In the genomic region with DNA sequence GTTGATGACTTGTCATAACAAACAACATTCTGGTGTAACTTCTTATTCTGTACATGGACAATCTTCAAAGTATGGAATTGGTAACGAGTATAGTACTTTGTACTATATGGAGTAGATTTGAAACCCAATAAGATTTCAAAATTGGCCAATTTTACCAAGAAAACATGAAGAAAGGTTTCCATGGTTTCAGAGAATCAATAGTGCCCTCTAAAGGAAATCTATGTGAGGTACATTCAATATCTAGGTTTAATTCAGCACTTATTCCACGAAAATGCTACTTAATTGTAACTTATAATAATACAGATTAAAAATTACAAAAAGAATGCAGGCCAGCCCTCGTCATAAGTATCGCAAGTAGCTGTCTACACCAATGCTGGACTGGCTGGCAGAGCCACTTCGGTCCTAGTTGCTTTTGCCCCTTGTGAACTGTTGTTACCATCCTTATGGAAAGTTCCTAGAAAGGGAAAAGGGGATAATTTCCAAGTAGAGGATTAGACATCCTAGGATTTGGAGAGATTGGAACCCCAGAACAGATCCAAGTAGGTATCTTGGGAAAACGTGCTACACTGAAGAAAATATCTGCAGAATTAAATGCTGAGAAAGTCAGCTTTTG, we compare ENCODE assay signal across 8 cellular contexts.
DNase-seq lines count a peak whose midpoint lies in the region; ATAC-seq and TF ChIP-seq lines count a peak whose summit lies in the region.

No MANE protein-coding gene starts in this region.

- H3K27ac ChIP-seq in SU-DHL-6 (ENCODE audit: low read depth, low read length) = no peak overlapping the region
- no peak overlapping the region for H3K27ac ChIP-seq in hepatocyte
- no peak overlapping the region for H3K27ac ChIP-seq in caudate nucleus (ENCODE audit: low read depth, low read length)

- H3K36me3 ChIP-seq in SU-DHL-6 (ENCODE audit: low read length) (no peaks in the 10 kb centered on the region), hepatocyte (replicated peaks; ENCODE audit: insufficient read depth, low read depth) (no peaks in the 10 kb centered on the region)

- no peaks in the 10 kb centered on the region for H3K9me3 ChIP-seq in SU-DHL-6 (ENCODE audit: insufficient read depth, low read length)
- no peaks in the 10 kb centered on the region for H3K9me3 ChIP-seq in hepatocyte (ENCODE audit: low read depth)

- TF ChIP-seq CTCF in SU-DHL-6 (IDR thresholded peaks at IDR 0.05; ENCODE audit: insufficient read depth, low read length, poor library complexity, severe bottlenecking) (peak; percentile 12), hepatocyte (IDR thresholded peaks at IDR 0.05; ENCODE audit: poor library complexity) (peak; percentile 66)

- H3K9me2 ChIP-seq in SU-DHL-6 (replicated peaks; ENCODE audit: insufficient read depth, low read length) = no peaks in the 10 kb centered on the region
- no peaks in the 10 kb centered on the region for H3K9me2 ChIP-seq in hepatocyte (replicated peaks; ENCODE audit: insufficient read depth)

- H3K27me3 ChIP-seq in SU-DHL-6 (ENCODE audit: low read length) (0 out of 2 replicates have a peak, but pooled peaks cover 3% of the 10 kb centered on the region), hepatocyte (no peaks in the 10 kb centered on the region)

- DNase-seq in ELR (ENCODE audit: low read depth) = peak; percentile 47
- DNase-seq in hepatocyte (ENCODE audit: low spot score) = peak; percentile 21
- no peak for DNase-seq in caudate nucleus (lab: John Stamatoyannopoulos, UW)
- no peak for DNase-seq in amygdala (lab: John Stamatoyannopoulos, UW)
- no peak for DNase-seq in DMS79 (lab: John Stamatoyannopoulos, UW)

- H3K4me2 ChIP-seq in SU-DHL-6 (ENCODE audit: low read depth, low read length, poor library complexity, severe bottlenecking) = no peak overlapping the region
- no peak overlapping the region for H3K4me2 ChIP-seq in hepatocyte

- H2AFZ ChIP-seq in SU-DHL-6 (ENCODE audit: low read depth, low read length, severe bottlenecking) = no peak overlapping the region
- H2AFZ ChIP-seq in hepatocyte = no peak overlapping the region

- peaks cover 29% of the 10 kb centered on the region for H3K4me1 ChIP-seq in hepatocyte (ENCODE audit: insufficient read depth)

- H3F3A ChIP-seq in SU-DHL-6 (ENCODE audit: insufficient read depth) = no peaks in the 10 kb centered on the region

- H3K4me3 ChIP-seq in SU-DHL-6 (ENCODE audit: insufficient read depth, low read length, poor library complexity, severe bottlenecking) (no peak overlapping the region), hepatocyte (no peak overlapping the region)

- H3K9ac ChIP-seq in SU-DHL-6 (ENCODE audit: low read length) = no peak overlapping the region

- H3K79me2 ChIP-seq in SU-DHL-6 (ENCODE audit: insufficient read depth, low read length) (no peaks in the 10 kb centered on the region), hepatocyte (no peaks in the 10 kb centered on the region)

- no peaks in the 10 kb centered on the region for H4K20me1 ChIP-seq in SU-DHL-6 (ENCODE audit: low read depth, low read length)
- no peaks in the 10 kb centered on the region for H4K20me1 ChIP-seq in hepatocyte (ENCODE audit: insufficient read depth, poor library complexity, severe bottlenecking)

- WGBS in hepatocyte (ENCODE audit: low lambda C conversion rate, missing lambda C conversion rate) = 33% methylated on average over 6 of the region's 6 CpGs

- ATAC-seq in HG03159 (IDR thresholded peaks at IDR 0.05; ENCODE audit: unreplicated experiment) (peak; percentile 51), HG02588 (IDR thresholded peaks at IDR 0.05; ENCODE audit: unreplicated experiment) (no peak)

Comparison
In these comparisons a context has a peak if more than half of its experiments do, and no peak if none do; other contexts are left out.
1. DNase-seq: peak in ELR (single experiment) and hepatocyte (single experiment); none in caudate nucleus (0 of 61), amygdala (0 of 56) and DMS79 (single experiment).